In the genomic region with DNA sequence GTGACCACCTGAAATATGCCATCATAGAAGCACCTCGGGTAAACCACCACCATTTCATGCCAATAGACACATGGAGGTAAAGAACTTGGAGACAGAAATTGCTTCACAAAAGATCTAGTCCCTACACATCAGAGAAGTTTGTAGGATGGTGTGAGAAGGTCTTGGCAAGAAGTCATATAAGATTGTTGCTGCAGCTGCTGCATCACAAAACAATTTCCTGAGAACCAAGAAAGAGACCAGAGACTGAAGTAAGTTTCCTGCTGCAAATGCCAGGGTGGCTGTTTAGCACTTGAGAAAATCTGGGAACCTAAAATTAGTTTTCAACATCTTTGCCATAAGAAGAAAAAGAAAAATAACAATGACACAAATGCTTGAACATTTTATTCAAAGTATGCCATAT, we compare ENCODE assay signal across 18 cellular contexts.
DNase-seq lines count a peak whose midpoint lies in the region; ATAC-seq, FAIRE-seq and TF ChIP-seq lines count a peak whose summit lies in the region.
"Had no signal": no experiment of that assay in that cellular context is flagged by ENCODE, and none has a peak within 500 bp of the region (broad histone marks: within the 10 kb centered on the region; RNA-seq: fewer than 3 reads in every experiment).

No MANE protein-coding gene starts in this region.

- H2BK5ac ChIP-seq in IMR-90 (ENCODE audit: low read depth, low read length, poor library complexity, severe bottlenecking) (no peak overlapping the region), H1 (ENCODE audit: low read depth, low read length) (no peak overlapping the region)

- no peaks in the 10 kb centered on the region for H3K23me2 ChIP-seq in H1 (ENCODE audit: low read depth, low read length)

- H3K4me1 ChIP-seq in IMR-90 (ENCODE audit: control insufficient read depth, insufficient read depth, low read length) (no peaks in the 10 kb centered on the region), H1 (replicated peaks in 1 of 4; ENCODE audit: control insufficient read depth in 3 of 4, insufficient read depth in 4 of 4, low read length in 3 of 4) (peaks cover 0 to 3% (median 0%) of the 10 kb centered on the region in 4 experiments; a peak in 1 of 7 replicates)

- no peak for TF ChIP-seq POLR2A in IMR-90 (IDR thresholded peaks at IDR 0.05; ENCODE audit: low read depth, low read length)
- no peak for TF ChIP-seq POLR2A in H1 (IDR thresholded peaks at IDR 0.05; ENCODE audit: control extremely low read depth in 1 of 2, low read depth in 2 of 2, low read length in 2 of 2)

- BruUV-seq in IMR-90 (replicated peaks; lab: Mats Ljungman, UMichigan): no TSS peak

- H2BK15ac ChIP-seq in IMR-90 (ENCODE audit: low read depth, low read length) (no peak overlapping the region), H1 (ENCODE audit: low read length) (no peak overlapping the region)

- no peaks in the 10 kb centered on the region for H4K20me1 ChIP-seq in IMR-90 (ENCODE audit: insufficient read depth, low read length)
- no peaks in the 10 kb centered on the region for H4K20me1 ChIP-seq in H1 (replicated peaks in 1 of 2; ENCODE audit: control insufficient read depth in 1 of 2, insufficient read depth in 2 of 2, low read length in 2 of 2)

- H3K9me3 ChIP-seq in IMR-90 (ENCODE audit: control insufficient read depth, insufficient read depth, low read length) (no peaks in the 10 kb centered on the region), H1 (ENCODE audit: insufficient read depth in 2 of 2, low read depth in 1 of 2, low read length in 1 of 2) (no peaks in the 10 kb centered on the region)

- POLR2A ChIA-PET in IMR-90 (lab: Charles Lee; ENCODE audit: unreplicated experiment) (no interaction called here), H1 (lab: Charles Lee; ENCODE audit: partially characterized antibody) (no interaction called here)

- H3K18ac ChIP-seq in IMR-90 (ENCODE audit: low read depth, low read length) (no peak overlapping the region), H1 (ENCODE audit: extremely low read depth, low read length) (no peak overlapping the region)

- H3K4me3 ChIP-seq in IMR-90 (ENCODE audit: insufficient read depth, low read depth, low read length) (no peak overlapping the region), H1 (ENCODE audit: extremely low read depth in 1 of 4, insufficient read depth in 2 of 4, low read depth in 3 of 4, low read length in 4 of 4) (no peak overlapping the region)

- no peak overlapping the region for H2AFZ ChIP-seq in IMR-90 (replicated peaks; ENCODE audit: low read length, poor library complexity)
- H2AFZ ChIP-seq in H1 (ENCODE audit: low read length): 0 out of 2 replicates have a peak overlapping the region, but pooled peaks have one; percentile 6

- H3K4ac ChIP-seq in IMR-90 (ENCODE audit: low read depth, low read length) (no peak overlapping the region), H1 (replicated peaks; ENCODE audit: insufficient read length, low read depth, low read length) (no peak overlapping the region)

- TF ChIP-seq EP300 in H1 (IDR thresholded peaks at IDR 0.05; ENCODE audit: borderline replicate concordance in 1 of 2, low read depth in 2 of 2, low read length in 2 of 2): no peak

- H4K5ac ChIP-seq in IMR-90 (ENCODE audit: low read depth, low read length): no peak overlapping the region
- H4K5ac ChIP-seq in H1 (ENCODE audit: insufficient read length, low read depth, low read length): no peak overlapping the region

- H3K4me2 ChIP-seq in IMR-90 (ENCODE audit: low read depth, low read length) (no peak overlapping the region), H1 (ENCODE audit: insufficient read depth in 1 of 2, low read depth in 2 of 2, low read length in 2 of 2) (no peak overlapping the region)

- H3K56ac ChIP-seq in IMR-90 (ENCODE audit: extremely low read depth, insufficient read depth, low read length) (no peak overlapping the region), H1 (replicated peaks; ENCODE audit: insufficient read length, low read depth, low read length) (no peak overlapping the region)

- intact Hi-C loops in IMR-90 (cut with micrococcal nuclease): no loop called here

- TF ChIP-seq RAD21 in IMR-90 (IDR thresholded peaks at IDR 0.05; ENCODE audit: low read length) (no peak), H1 (IDR thresholded peaks at IDR 0.05 in 1 of 2, conservative IDR thresholded peaks at IDR 0.05 in 1 of 2; ENCODE audit: low read depth in 2 of 2, low read length in 2 of 2) (no peak)

- H3K9ac ChIP-seq in IMR-90 (ENCODE audit: low read depth, low read length) (no peak overlapping the region), H1 (replicated peaks in 1 of 4; ENCODE audit: extremely low read depth in 1 of 4, low read depth in 3 of 4, low read length in 3 of 4) (no peak overlapping the region)

- in situ Hi-C loops in IMR-90 (cut with MboI; ENCODE audit: low sequenced_read_pairs): no loop called here

- H2BK120ac ChIP-seq in IMR-90 (ENCODE audit: low read depth, low read length) (no peak overlapping the region), H1 (replicated peaks; ENCODE audit: low read depth, low read length) (no peak overlapping the region)

- no peaks in the 10 kb centered on the region for H3K9me1 ChIP-seq in IMR-90 (ENCODE audit: insufficient read depth, low read length)

- H3K23ac ChIP-seq in IMR-90 (ENCODE audit: low read depth, low read length) (no peak overlapping the region), H1 (ENCODE audit: insufficient read length) (no peak overlapping the region)

- DNase-seq in IMR-90 (peak; percentile 4), H1 (ENCODE audit: low read depth in 1 of 2, low spot score in 2 of 2) (no peak), middle frontal gyrus (ENCODE audit: extremely low spot score, low spot score) (peak; percentile 29), substantia nigra (lab: John Stamatoyannopoulos, UW) (no peak)
- DNase-seq in activated CD4-positive, alpha-beta T cell treated with anti-CD3 and anti-CD28 coated beads for 4 hours: no peak
- DNase-seq in effector CD8-positive, alpha-beta T cell (lab: John Stamatoyannopoulos, UW): no peak
- DNase-seq: ACHN, DND-41, GF-D8, HCEC 1CT, KBM-7, NCI-H1694 treated with DMSO at 0.1 percent for 48 hours, NCI-H2107, NCI-H2227 treated with DMSO at 0.1 percent for 48 hours, NCI-H524, NCI-H82, PC-3 had no signal

- no peaks in the 10 kb centered on the region for H3K79me2 ChIP-seq in H1 (ENCODE audit: control insufficient read depth in 1 of 2, insufficient read depth in 2 of 2, low read length in 2 of 2)

- H3K36me3 ChIP-seq in IMR-90 (ENCODE audit: control insufficient read depth, insufficient read depth, low read length) (no peaks in the 10 kb centered on the region), H1 (ENCODE audit: control insufficient read depth in 2 of 4, insufficient read depth in 4 of 4, low read length in 3 of 4) (no peaks in the 10 kb centered on the region)

- TF ChIP-seq CTCF in IMR-90 (conservative IDR thresholded peaks at IDR 0.05; ENCODE audit: low read depth, low read length) (no peak), H1 (IDR thresholded peaks at IDR 0.05; ENCODE audit: control extremely low read depth in 1 of 3, insufficient read depth in 1 of 3, low read depth in 1 of 3, low read length in 3 of 3) (no peak)

- H3K14ac ChIP-seq in IMR-90 (replicated peaks; ENCODE audit: low read depth, low read length) (no peak overlapping the region), H1 (ENCODE audit: insufficient read length) (no peak overlapping the region)

- H2BK20ac ChIP-seq in IMR-90 (ENCODE audit: low read depth, low read length) (no peak overlapping the region), H1 (ENCODE audit: low read length) (no peak overlapping the region)

- H2AK5ac ChIP-seq in IMR-90 (ENCODE audit: low read depth, low read length) (no peak overlapping the region), H1 (ENCODE audit: low read depth, low read length) (no peak overlapping the region)

- H4K8ac ChIP-seq in IMR-90 (ENCODE audit: low read depth in 2 of 2, low read length in 2 of 2) (no peak overlapping the region), H1 (ENCODE audit: extremely low read depth, insufficient read depth, low read length) (no peak overlapping the region)

- CTCF ChIA-PET in IMR-90 (lab: Yijun Ruan, JAX): interaction anchor here (1.0 kb wide), 1 partner anchor 23 kb away, joined by 3 read pairs; no protein-coding TSS in a partner anchor
- CTCF ChIA-PET in H1 (lab: Charles Lee; ENCODE audit: partially characterized antibody): no interaction called here

- no CpG with 5 or more reads among the region's 1 CpG for WGBS in IMR-90 (ENCODE audit: extremely low coverage in 2 of 2, insufficient read length in 1 of 2), 2 experiments
- 87% methylated on average over 1 of the region's 1 CpG; no CpG with 5 or more reads in 1 of the 2 experiments for WGBS in H1 (ENCODE audit: extremely low coverage in 1 of 2, insufficient coverage in 1 of 2, insufficient read length in 1 of 2, insufficient replicate concordance in 2 of 2, low coverage in 1 of 2, low lambda C conversion rate in 2 of 2, missing lambda C conversion rate in 1 of 2), 2 experiments

- H2BK12ac ChIP-seq in H1 (ENCODE audit: low read depth, low read length): no peak overlapping the region

- no peak for ATAC-seq in IMR-90 (ENCODE audit: low read depth)
- ATAC-seq in GM21447 (IDR thresholded peaks at IDR 0.05; ENCODE audit: unreplicated experiment): no peak
- ATAC-seq: PC-3 had no signal

- H4K91ac ChIP-seq in IMR-90 (ENCODE audit: insufficient read depth, low read depth, low read length) (no peak overlapping the region), H1 (replicated peaks; ENCODE audit: insufficient read length, low read length) (no peak overlapping the region)

- no peak overlapping the region for H3K27ac ChIP-seq in IMR-90 (ENCODE audit: insufficient read depth, low read length)
- no peak overlapping the region for H3K27ac ChIP-seq in H1 (ENCODE audit: low read depth, low read length)
- H3K27ac ChIP-seq in substantia nigra (ENCODE audit: low read depth, low read length, poor library complexity, severe bottlenecking): no peak overlapping the region

- H3K27me3 ChIP-seq in IMR-90 (ENCODE audit: control insufficient read depth, insufficient read depth, low read length) (no peaks in the 10 kb centered on the region), H1 (replicated peaks in 1 of 4; ENCODE audit: control insufficient read depth in 3 of 4, extremely low read depth in 1 of 4, insufficient read depth in 3 of 4, low read length in 3 of 4) (no peaks in the 10 kb centered on the region)

- H3K79me1 ChIP-seq in IMR-90 (ENCODE audit: low read depth in 1 of 2, low read length in 2 of 2): no peaks in the 10 kb centered on the region
- no peaks in the 10 kb centered on the region for H3K79me1 ChIP-seq in H1 (ENCODE audit: low read depth, low read length)

- no peak overlapping the region for H2AK9ac ChIP-seq in IMR-90 (replicated peaks; ENCODE audit: low read depth, low read length, poor library complexity)

- dilution Hi-C loops in IMR-90 (cut with HindIII; ENCODE audit: low sequenced_read_pairs, unreplicated experiment): no loop called here

- FAIRE-seq in H1 (lab: Jason Lieb, UNC): no peak

TF ChIP-seq in IMR-90, 13 proteins besides CTCF, POLR2A, EP300 and RAD21 (continues in another document):
- TF ChIP-seq MAFK (IDR thresholded peaks at IDR 0.05; ENCODE audit: low read depth, low read length): no peak
- no peak for TF ChIP-seq SMC3 (IDR thresholded peaks at IDR 0.05; ENCODE audit: low read depth, low read length)
- no peak for TF ChIP-seq CEBPB (IDR thresholded peaks at IDR 0.05; ENCODE audit: low read depth, low read length)

TF ChIP-seq in H1, 55 proteins besides CTCF, POLR2A, EP300 and RAD21 (continues in another document):
- TF ChIP-seq ZNF274 (IDR thresholded peaks at IDR 0.05; ENCODE audit: borderline replicate concordance, extremely low read depth, low read length) (no peak), SP4 (IDR thresholded peaks at IDR 0.05; ENCODE audit: low read length) (no peak)

Comparison
In these comparisons a context has a peak if more than half of its experiments do, and no peak if none do; other contexts are left out.
1. DNase-seq: peak in IMR-90 (single experiment) and middle frontal gyrus (single experiment); none in H1 (0 of 2), activated CD4-positive, alpha-beta T cell treated with anti-CD3 and anti-CD28 coated beads for 4 hours (0 of 2), effector CD8-positive, alpha-beta T cell (single experiment) and substantia nigra (0 of 49).